24 cellular contexts compared by ENCODE assay signal in genomic region chrX:105553118-105553517, GRCh38.
"Had no signal": no experiment of that assay in that cellular context is flagged by ENCODE, and none has a peak within 500 bp of the region (broad histone marks: within the 10 kb centered on the region; RNA-seq: fewer than 3 reads in every experiment).

No MANE protein-coding gene starts in this region.

- H3K4me3 Mint-ChIP-seq: endodermal cell; immature natural killer cell; naive thymus-derived CD4-positive, alpha-beta T cell; nephron progenitor cell had no signal

- H3K4me3 ChIP-seq: coronary artery, esophagus muscularis mucosa, gastroesophageal sphincter, left ventricle myocardium inferior, lower lobe of right lung, right atrium auricular region, suprapubic skin, thyroid gland, upper lobe of right lung, vagina had no signal

- ATAC-seq: gastroesophageal sphincter; left cardiac atrium; lower lobe of right lung; naive thymus-derived CD4-positive, alpha-beta T cell; upper lobe of right lung had no signal

- H3K27me3 Mint-ChIP-seq: naive thymus-derived CD4-positive, alpha-beta T cell had no signal

- H3K27ac Mint-ChIP-seq: endodermal cell; immature natural killer cell; naive thymus-derived CD4-positive, alpha-beta T cell; nephron progenitor cell had no signal

- H3K27ac ChIP-seq: coronary artery, esophagus muscularis mucosa, gastroesophageal sphincter, left ventricle myocardium inferior, lower lobe of right lung, parathyroid adenoma, right atrium auricular region, suprapubic skin, thyroid gland, upper lobe of right lung, vagina had no signal

- H3K4me1 Mint-ChIP-seq: endodermal cell; immature natural killer cell; naive thymus-derived CD4-positive, alpha-beta T cell; nephron progenitor cell had no signal

- FAIRE-seq: endothelial cell of umbilical vein had no signal

- H3K36me3 Mint-ChIP-seq: immature natural killer cell; naive thymus-derived CD4-positive, alpha-beta T cell had no signal

- DNase-seq: effector CD4-positive, alpha-beta T cell; endodermal cell; glutamatergic neuron; immature natural killer cell; kidney; left cardiac atrium; left ventricle myocardium inferior; lower lobe of right lung; mesenchymal stem cell; naive thymus-derived CD4-positive, alpha-beta T cell; nephron progenitor cell; small intestine; stimulated activated CD4-positive, alpha-beta T cell treated with anti-CD3 and anti-CD28 coated beads, Interleukin-2, amount 100 ng/mL, for 48 hours; stimulated activated naive CD4-positive, alpha-beta T cell treated with Interleukin-2 at 50 U/mL for 16 hours; thyroid gland; upper lobe of right lung had no signal
